In the genomic region with DNA sequence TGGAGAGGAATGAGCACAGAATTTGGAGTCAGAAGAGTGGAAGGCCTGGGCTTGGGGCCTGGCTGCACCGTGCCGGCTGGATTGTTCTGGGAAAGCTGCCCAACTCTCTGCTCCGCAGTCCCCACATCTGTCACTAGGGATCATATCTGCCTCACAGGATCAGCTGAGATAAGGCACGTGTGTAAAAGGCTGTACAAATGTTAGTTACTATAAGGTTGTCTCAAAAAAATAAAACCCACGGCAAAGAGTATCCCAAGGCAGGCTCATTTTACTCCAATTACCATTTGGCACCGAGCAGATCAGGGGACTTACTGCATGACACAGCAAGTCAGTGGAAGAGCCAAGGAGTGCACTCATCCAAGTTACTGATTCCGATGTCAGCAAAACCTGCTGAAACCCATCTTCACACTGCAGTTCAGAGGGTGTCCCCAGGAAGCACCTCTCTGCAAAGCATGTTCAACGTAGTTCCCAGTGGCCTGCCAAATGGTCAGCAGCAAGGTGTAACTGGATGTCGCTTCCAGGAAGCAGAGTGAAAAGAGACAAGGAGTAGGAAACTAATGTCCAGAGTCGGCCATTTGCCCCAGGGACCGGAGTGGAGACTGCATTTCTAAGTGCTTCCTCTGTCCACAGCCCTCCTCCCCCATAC, we compare ENCODE assay signal across 8 cellular contexts. TPM values are rescaled to one million over a fixed set of nuclear protein-coding genes. Genes with fewer than 3 reads are reported as not detected.
DNase-seq lines count a peak whose midpoint lies in the region; ATAC-seq lines count a peak whose summit lies in the region.

No MANE protein-coding gene starts in this region.

- no peak overlapping the region for H3K4me3 Mint-ChIP-seq in activated CD8-positive, alpha-beta memory T cell treated with anti-CD3 and anti-CD28 coated beads, Interleukin-2, amount 10 ng/mL, durations not matched to agents 7 days and 5 days
- H3K4me3 Mint-ChIP-seq in stimulated activated naive CD8-positive, alpha-beta T cell treated with anti-CD3 and anti-CD28 coated beads, Interleukin-15, amount 100 ng/mL, for 72 hours, result no peak overlapping the region

- ATAC-seq in GM18873 (IDR thresholded peaks at IDR 0.05; ENCODE audit: low FRiP score, unreplicated experiment), result no peak
- ATAC-seq in activated CD8-positive, alpha-beta memory T cell treated with anti-CD3 and anti-CD28 coated beads, Interleukin-2, amount 10 ng/mL, durations not matched to agents 7 days and 5 days, result no peak
- no peak for ATAC-seq in stimulated activated naive CD8-positive, alpha-beta T cell treated with anti-CD3 and anti-CD28 coated beads, Interleukin-15, amount 100 ng/mL, for 72 hours

- no peaks in the 10 kb centered on the region for H3K27me3 Mint-ChIP-seq in activated CD8-positive, alpha-beta memory T cell treated with anti-CD3 and anti-CD28 coated beads, Interleukin-2, amount 10 ng/mL, durations not matched to agents 7 days and 5 days
- H3K27me3 Mint-ChIP-seq in stimulated activated naive CD8-positive, alpha-beta T cell treated with anti-CD3 and anti-CD28 coated beads, Interleukin-15, amount 100 ng/mL, for 72 hours, result no peaks in the 10 kb centered on the region

- H3K27ac Mint-ChIP-seq in activated CD8-positive, alpha-beta memory T cell treated with anti-CD3 and anti-CD28 coated beads, Interleukin-2, amount 10 ng/mL, durations not matched to agents 7 days and 5 days, result no peak overlapping the region
- H3K27ac Mint-ChIP-seq in stimulated activated naive CD8-positive, alpha-beta T cell treated with anti-CD3 and anti-CD28 coated beads, Interleukin-15, amount 100 ng/mL, for 72 hours, result no peak overlapping the region

- H3K9me3 Mint-ChIP-seq in activated CD8-positive, alpha-beta memory T cell treated with anti-CD3 and anti-CD28 coated beads, Interleukin-2, amount 10 ng/mL, durations not matched to agents 7 days and 5 days (ENCODE audit: low read depth), result no peaks in the 10 kb centered on the region
- no peaks in the 10 kb centered on the region for H3K9me3 Mint-ChIP-seq in stimulated activated naive CD8-positive, alpha-beta T cell treated with anti-CD3 and anti-CD28 coated beads, Interleukin-15, amount 100 ng/mL, for 72 hours

- DNase-seq in Daoy (ENCODE audit: low read depth), result peak; percentile 58
- DNase-seq in NCI-H82 treated with DMSO at 0.1 percent for 48 hours (lab: John Stamatoyannopoulos, UW; ENCODE audit: unreplicated experiment), result peak; percentile 32
- peak; percentile 40 for DNase-seq in epidermal melanocyte (ENCODE audit: insufficient read length, low spot score)
- DNase-seq in midbrain (lab: John Stamatoyannopoulos, UW), result peak; percentile 55
- no peak for DNase-seq in activated CD8-positive, alpha-beta memory T cell treated with anti-CD3 and anti-CD28 coated beads, Interleukin-2, amount 10 ng/mL, durations not matched to agents 7 days and 5 days
- DNase-seq in stimulated activated naive CD8-positive, alpha-beta T cell treated with anti-CD3 and anti-CD28 coated beads, Interleukin-15, amount 100 ng/mL, for 72 hours, result no peak
- DNase-seq in effector CD8-positive, alpha-beta T cell (lab: John Stamatoyannopoulos, UW), result no peak

- peaks cover 15% of the 10 kb centered on the region for H3K4me1 Mint-ChIP-seq in activated CD8-positive, alpha-beta memory T cell treated with anti-CD3 and anti-CD28 coated beads, Interleukin-2, amount 10 ng/mL, durations not matched to agents 7 days and 5 days
- peaks cover 21% of the 10 kb centered on the region for H3K4me1 Mint-ChIP-seq in stimulated activated naive CD8-positive, alpha-beta T cell treated with anti-CD3 and anti-CD28 coated beads, Interleukin-15, amount 100 ng/mL, for 72 hours

- CTCF ChIA-PET in activated CD8-positive, alpha-beta memory T cell treated with anti-CD3 and anti-CD28 coated beads, Interleukin-2, amount 10 ng/mL, durations not matched to agents 7 days and 5 days (lab: Charles Lee), result interaction anchor here (2.6 kb wide), 1 partner anchor 9 kb away, joined by 10 read pairs; no protein-coding TSS in a partner anchor

- no peaks in the 10 kb centered on the region for H3K36me3 Mint-ChIP-seq in activated CD8-positive, alpha-beta memory T cell treated with anti-CD3 and anti-CD28 coated beads, Interleukin-2, amount 10 ng/mL, durations not matched to agents 7 days and 5 days

RNA-seq across cellular contexts. Expression of a gene that starts 18.1 kb away (rescaled TPM):
- 57.0 and 82.1 TPM in 2 replicates for total RNA-seq in Daoy (2014; rRNA removed; shearing (Covaris generic))
- 10 to 100 TPM; 59.4 to 74.0 TPM for total RNA-seq in activated CD8-positive, alpha-beta memory T cell treated with anti-CD3 and anti-CD28 coated beads, Interleukin-2, amount 10 ng/mL, durations not matched to agents 7 days and 5 days

RNA-seq across cellular contexts. Expression of a gene that starts 24.6 kb away (rescaled TPM):
- not detected in 2 replicates for total RNA-seq in Daoy (2014; rRNA removed; shearing (Covaris generic))
- total RNA-seq in activated CD8-positive, alpha-beta memory T cell treated with anti-CD3 and anti-CD28 coated beads, Interleukin-2, amount 10 ng/mL, durations not matched to agents 7 days and 5 days, result not detected

Comparison
In these comparisons a context has a peak if more than half of its experiments do, and no peak if none do; other contexts are left out.
1. DNase-seq: peak in Daoy (single experiment), NCI-H82 treated with DMSO at 0.1 percent for 48 hours (single experiment), epidermal melanocyte (single experiment) and midbrain (single experiment); none in activated CD8-positive, alpha-beta memory T cell treated with anti-CD3 and anti-CD28 coated beads, Interleukin-2, amount 10 ng/mL, durations not matched to agents 7 days and 5 days (single experiment), stimulated activated naive CD8-positive, alpha-beta T cell treated with anti-CD3 and anti-CD28 coated beads, Interleukin-15, amount 100 ng/mL, for 72 hours (0 of 2) and effector CD8-positive, alpha-beta T cell (single experiment).